In the genomic region with DNA sequence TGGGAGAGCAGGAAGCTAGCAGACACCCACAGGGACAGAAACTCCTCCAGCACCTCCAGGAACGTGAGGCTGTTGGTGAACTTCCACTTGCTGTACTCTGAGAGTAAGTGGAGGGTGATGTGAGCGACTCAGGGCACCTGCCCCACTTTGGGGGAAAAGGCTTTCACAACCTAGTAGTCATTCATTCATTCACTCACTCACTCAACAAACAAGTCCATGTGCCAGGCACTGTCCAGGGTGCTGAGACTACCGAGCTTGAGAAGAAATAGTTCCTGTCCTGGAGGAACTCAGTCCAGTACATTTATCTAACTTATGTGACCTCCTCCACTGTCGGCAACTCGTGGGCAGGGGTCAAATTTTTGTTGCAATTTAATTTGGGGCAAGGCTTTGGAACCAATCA, we compare ENCODE assay signal across 14 cellular contexts. TPM values are rescaled to one million over a fixed set of nuclear protein-coding genes. Genes with fewer than 3 reads are reported as not detected.
DNase-seq lines count a peak whose midpoint lies in the region; ATAC-seq and TF ChIP-seq lines count a peak whose summit lies in the region.
"Had no signal": no experiment of that assay in that cellular context is flagged by ENCODE, and none has a peak within 500 bp of the region (broad histone marks: within the 10 kb centered on the region; RNA-seq: fewer than 3 reads in every experiment).

No MANE protein-coding gene starts in this region.

- no peaks in the 10 kb centered on the region for H3K36me3 ChIP-seq in A673 (ENCODE audit: insufficient read depth, low read length, poor library complexity, severe bottlenecking)
- no peaks in the 10 kb centered on the region for H3K36me3 ChIP-seq in IMR-90 (ENCODE audit: control insufficient read depth, insufficient read depth, low read length)

- no peak overlapping the region for H2BK5ac ChIP-seq in IMR-90 (ENCODE audit: low read depth, low read length, poor library complexity, severe bottlenecking)

- no peak overlapping the region for H2BK120ac ChIP-seq in IMR-90 (ENCODE audit: low read depth, low read length)

- BruUV-seq in A673 (replicated peaks; lab: Mats Ljungman, UMichigan) (no TSS peak), IMR-90 (replicated peaks; lab: Mats Ljungman, UMichigan) (no TSS peak)

- H3K9ac ChIP-seq in IMR-90 (ENCODE audit: low read depth, low read length), result no peak overlapping the region

- dilution Hi-C loops in IMR-90 (cut with HindIII; ENCODE audit: low sequenced_read_pairs, unreplicated experiment), result no loop called here

- no peak overlapping the region for H4K8ac ChIP-seq in IMR-90 (ENCODE audit: low read depth in 2 of 2, low read length in 2 of 2)

- intact Hi-C loops in A673 (cut with micrococcal nuclease; ENCODE audit: unreplicated experiment), result no loop called here
- intact Hi-C loops in IMR-90 (cut with micrococcal nuclease), result no loop called here

- H4K91ac ChIP-seq in IMR-90 (ENCODE audit: insufficient read depth, low read depth, low read length), result no peak overlapping the region

- in situ Hi-C loops in IMR-90 (cut with MboI; ENCODE audit: low sequenced_read_pairs), result loop anchor here (10.0 kb wide), 1 partner anchor 227 kb away; no protein-coding TSS in a partner anchor

- no peaks in the 10 kb centered on the region for H3K79me1 ChIP-seq in IMR-90 (ENCODE audit: low read depth in 1 of 2, low read length in 2 of 2)

- H2BK15ac ChIP-seq in IMR-90 (ENCODE audit: low read depth, low read length), result no peak overlapping the region

- no peak overlapping the region for H3K14ac ChIP-seq in IMR-90 (replicated peaks; ENCODE audit: low read depth, low read length)

- ATAC-seq in IMR-90 (ENCODE audit: low read depth) (no peak), HG02759 (IDR thresholded peaks at IDR 0.05; ENCODE audit: unreplicated experiment) (no peak)
- ATAC-seq: naive thymus-derived CD8-positive, alpha-beta T cell; sciatic nerve had no signal

- 10% methylated on average over 2 of the region's 5 CpGs; no CpG with 5 or more reads in 1 of the 2 experiments for WGBS in IMR-90 (ENCODE audit: extremely low coverage in 2 of 2, insufficient read length in 1 of 2), 2 experiments

- no peaks in the 10 kb centered on the region for H3K9me3 ChIP-seq in A673 (ENCODE audit: low read depth, low read length, poor library complexity, severe bottlenecking)
- no peaks in the 10 kb centered on the region for H3K9me3 ChIP-seq in IMR-90 (ENCODE audit: control insufficient read depth, insufficient read depth, low read length)

- no peaks in the 10 kb centered on the region for H3K4me1 ChIP-seq in A673 (ENCODE audit: insufficient read depth, low read length, poor library complexity, severe bottlenecking)
- H3K4me1 ChIP-seq in IMR-90 (ENCODE audit: control insufficient read depth, insufficient read depth, low read length), result no peaks in the 10 kb centered on the region

- CTCF ChIA-PET in A673 (lab: Charles Lee), result interaction anchor here (1.0 kb wide), 1 partner anchor 103 kb away, joined by 3 read pairs; no protein-coding TSS in a partner anchor
- CTCF ChIA-PET in IMR-90 (lab: Yijun Ruan, JAX), result no interaction called here

- H2BK20ac ChIP-seq in IMR-90 (ENCODE audit: low read depth, low read length), result no peak overlapping the region

- H3K4me3 ChIP-seq in A673 (ENCODE audit: low read depth, low read length, poor library complexity, severe bottlenecking) (no peak overlapping the region), IMR-90 (ENCODE audit: insufficient read depth, low read depth, low read length) (no peak overlapping the region), fibroblast of pulmonary artery (replicated peaks; ENCODE audit: low read depth, low read length) (no peak overlapping the region)

- no peak overlapping the region for H4K5ac ChIP-seq in IMR-90 (ENCODE audit: low read depth, low read length)

- no peaks in the 10 kb centered on the region; the same call in 1 of the 2 replicates for H3K9me1 ChIP-seq in IMR-90 (ENCODE audit: insufficient read depth, low read length)

- no peak for TF ChIP-seq POLR2A in IMR-90 (IDR thresholded peaks at IDR 0.05; ENCODE audit: low read depth, low read length)

- H3K56ac ChIP-seq in IMR-90 (ENCODE audit: extremely low read depth, insufficient read depth, low read length), result no peak overlapping the region

- no peak overlapping the region for H2AK9ac ChIP-seq in IMR-90 (replicated peaks; ENCODE audit: low read depth, low read length, poor library complexity)

- DNase-seq in A673 (ENCODE audit: low spot score) (peak; percentile 23), IMR-90 (peak; percentile 18), UCSD-AML1 (lab: John Stamatoyannopoulos, UW; ENCODE audit: unreplicated experiment) (peak; percentile 39), fibroblast of pulmonary artery (ENCODE audit: low read depth) (peak; percentile 47), retina (no peak), NCI-H526 (lab: John Stamatoyannopoulos, UW) (no peak), inferior parietal cortex (ENCODE audit: extremely low spot score) (no peak)
- DNase-seq: activated naive CD8-positive, alpha-beta T cell treated with anti-CD3 and anti-CD28 coated beads for 36 hours; GF-D8; kidney glomerular epithelial cell; naive thymus-derived CD8-positive, alpha-beta T cell; NCI-H2081 had no signal

- TF ChIP-seq CTCF in A673 (conservative IDR thresholded peaks at IDR 0.05; ENCODE audit: low read depth, low read length) (no peak), IMR-90 (conservative IDR thresholded peaks at IDR 0.05; ENCODE audit: low read depth, low read length) (no peak), fibroblast of pulmonary artery (IDR thresholded peaks at IDR 0.05; ENCODE audit: low read length, missing control alignments) (no peak)

- H3K27ac ChIP-seq in A673 (ENCODE audit: low read depth, low read length, poor library complexity, severe bottlenecking) (no peak overlapping the region), IMR-90 (ENCODE audit: insufficient read depth, low read length) (no peak overlapping the region)

- no peaks in the 10 kb centered on the region for H3K27me3 ChIP-seq in A673 (replicated peaks; ENCODE audit: insufficient read depth, low read depth, low read length, poor library complexity)
- peaks cover 6% of the 10 kb centered on the region; the same call in 1 of the 2 replicates for H3K27me3 ChIP-seq in IMR-90 (ENCODE audit: control insufficient read depth, insufficient read depth, low read length)

- H2AFZ ChIP-seq in IMR-90 (replicated peaks; ENCODE audit: low read length, poor library complexity), result no peak overlapping the region

- TF ChIP-seq RAD21 in IMR-90 (IDR thresholded peaks at IDR 0.05; ENCODE audit: low read length), result no peak

- POLR2A ChIA-PET in A673 (lab: Charles Lee; ENCODE audit: low non-redundant PET) (no interaction called here), IMR-90 (lab: Charles Lee; ENCODE audit: unreplicated experiment) (no interaction called here)

- H3K23ac ChIP-seq in IMR-90 (ENCODE audit: low read depth, low read length), result no peak overlapping the region

- no peak overlapping the region for H3K4me2 ChIP-seq in IMR-90 (ENCODE audit: low read depth, low read length)

- H3K4ac ChIP-seq in IMR-90 (ENCODE audit: low read depth, low read length), result no peak overlapping the region

- no peaks in the 10 kb centered on the region; the same call in 1 of the 2 replicates for H4K20me1 ChIP-seq in IMR-90 (ENCODE audit: insufficient read depth, low read length)

- no peak overlapping the region for H2AK5ac ChIP-seq in IMR-90 (ENCODE audit: low read depth, low read length)

- H3K18ac ChIP-seq in IMR-90 (ENCODE audit: low read depth, low read length), result no peak overlapping the region

TF ChIP-seq in IMR-90, 13 proteins besides CTCF, POLR2A, EP300 and RAD21:
- TF ChIP-seq MXI1 (IDR thresholded peaks at IDR 0.05; ENCODE audit: borderline replicate concordance, low read depth, low read length) (peak; percentile 76; the same call in 1 of the 2 replicates), FOS (IDR thresholded peaks at IDR 0.05; ENCODE audit: low read depth, low read length) (no peak), SMC3 (IDR thresholded peaks at IDR 0.05; ENCODE audit: low read depth, low read length) (no peak)

RNA-seq across cellular contexts. Expression of gene LGALS9, which starts 26.6 kb away (rescaled TPM):
- total RNA-seq in A673 (2021) (2.4 and 3.7 TPM in 2 replicates), IMR-90 (2012; rRNA removed) (0.54 and 0.83 TPM in 2 replicates)
- 2.5 and 3.7 TPM in 2 replicates for polyA plus RNA-seq in IMR-90 (2012; rRNA removed)
- polyA plus RNA-seq in IMR-90 (2012; cell fraction: cytosol; rRNA removed), result 1.1 and 2.0 TPM in 2 replicates
- 6.8 and 8.6 TPM in 2 replicates for polyA plus RNA-seq in IMR-90 (2012; cell fraction: nucleus; rRNA removed; ENCODE audit: low replicate concordance)

Comparison
In these comparisons a context has a peak if more than half of its experiments do, and no peak if none do; other contexts are left out.
1. DNase-seq: peak in A673 (single experiment), IMR-90 (single experiment), UCSD-AML1 (single experiment) and fibroblast of pulmonary artery (single experiment); none in retina (single experiment), NCI-H526 (0 of 2) and inferior parietal cortex (single experiment).